ENCODE assay signal across 8 cellular contexts in genomic region chr2:227238242-227239237, GRCh38.
DNase-seq lines count a peak whose midpoint lies in the region; ATAC-seq and TF ChIP-seq lines count a peak whose summit lies in the region.

No MANE protein-coding gene starts in this region.

- in situ Hi-C loops in SK-MEL-5 (cut with HindIII; ENCODE audit: low pct_unique_long_range_greater_than_20kb, low sequenced_read_pairs) = no loop called here

- no peak overlapping the region for H3K4me3 ChIP-seq in GM12864 (ENCODE audit: low read depth, low read length)

- no peak overlapping the region for H3K27ac Mint-ChIP-seq in glutamatergic neuron (ENCODE audit: unreplicated experiment)

- H3K27me3 Mint-ChIP-seq in glutamatergic neuron (ENCODE audit: unreplicated experiment) = no peaks in the 10 kb centered on the region

- no peaks in the 10 kb centered on the region for H3K36me3 Mint-ChIP-seq in glutamatergic neuron (ENCODE audit: unreplicated experiment)

- TF ChIP-seq CTCF in 22Rv1 (IDR thresholded peaks at IDR 0.05) = peak; percentile 96
- TF ChIP-seq CTCF in GM12864 (IDR thresholded peaks at IDR 0.05; ENCODE audit: low read depth, low read length, missing control alignments) = peak; percentile 85
- peak; percentile 99 for TF ChIP-seq CTCF in glutamatergic neuron (IDR thresholded peaks at IDR 0.05; ENCODE audit: partially characterized antibody, unreplicated experiment)

- H3K4me3 Mint-ChIP-seq in glutamatergic neuron (ENCODE audit: unreplicated experiment) = no peak overlapping the region

- H3K9me3 Mint-ChIP-seq in glutamatergic neuron (ENCODE audit: unreplicated experiment) = no peaks in the 10 kb centered on the region

- DNase-seq in GM12864 (ENCODE audit: low read depth) (peak; percentile 21), SK-MEL-5 (ENCODE audit: low read depth, low spot score) (peak; percentile 72), glutamatergic neuron (peak; percentile 81), putamen (ENCODE audit: low spot score) (peak; percentile 44), SHP77 treated with DMSO at 0.1 percent for 48 hours (lab: John Stamatoyannopoulos, UW) (no peak)
- DNase-seq in activated naive CD4-positive, alpha-beta T cell treated with anti-CD3 and anti-CD28 coated beads, Interleukin-2, amount 50 U/mL, for 16 hours = peak; percentile 57

- peak; percentile 49 for ATAC-seq in HG03565 (IDR thresholded peaks at IDR 0.05; ENCODE audit: unreplicated experiment)

- H3K27ac ChIP-seq in 22Rv1 = no peak overlapping the region

- H3K4me1 Mint-ChIP-seq in glutamatergic neuron (ENCODE audit: low read depth, unreplicated experiment) = no peaks in the 10 kb centered on the region
